ENCODE assay signal across 1 cellular context in genomic region chrX:49840679-49841078, GRCh38.
TF ChIP-seq lines count a peak whose summit lies in the region.

No MANE protein-coding gene starts in this region.

TF ChIP-seq in WTC11, 78 proteins besides CTCF, POLR2A, EP300 and RAD21 (continued from another document):
- TF ChIP-seq USF2 (CRISPR knock-in tag; IDR thresholded peaks at IDR 0.05) (no peak), ZNF512 (CRISPR knock-in tag; IDR thresholded peaks at IDR 0.05; ENCODE audit: borderline replicate concordance) (no peak), JAZF1 (CRISPR knock-in tag; IDR thresholded peaks at IDR 0.05) (no peak)
